In genomic region chr6:7569082-7569481, GRCh38 we compare ENCODE assay signal across 34 cellular contexts. TPM values are rescaled to one million over a fixed set of nuclear protein-coding genes. Genes with fewer than 3 reads are reported as not detected.
"Had no signal": no experiment of that assay in that cellular context is flagged by ENCODE, and none has a peak within 500 bp of the region (broad histone marks: within the 10 kb centered on the region; RNA-seq: fewer than 3 reads in every experiment).

No MANE protein-coding gene starts in this region.

- H3K9me3 ChIP-seq: adrenal gland, breast epithelium, esophagus muscularis mucosa, gastrocnemius medialis, heart left ventricle had no signal

- H3K4me3 ChIP-seq: adrenal gland, breast epithelium, esophagus muscularis mucosa, gastrocnemius medialis, heart left ventricle had no signal

- FAIRE-seq: colon had no signal

- DNase-seq: activated CD4-positive, alpha-beta memory T cell treated with anti-CD3 and anti-CD28 coated beads for 36 hours; activated CD4-positive, alpha-beta T cell treated with anti-CD3 and anti-CD28 coated beads for 36 hours; activated CD4-positive, alpha-beta T cell treated with anti-CD3 and anti-CD28 coated beads, Interleukin-2, amount 10 ng/mL, durations not matched to agents 24 days and 14 days; activated CD4-positive, CD25-positive, alpha-beta regulatory T cell; activated CD4-positive, CD25-positive, alpha-beta regulatory T cell treated with anti-CD3 and anti-CD28 coated beads, Interleukin-2, amount 50 U/mL, for 72 hours; activated CD8-positive, alpha-beta memory T cell treated with anti-CD3 and anti-CD28 coated beads, Interleukin-2, amount 10 ng/mL, durations not matched to agents 7 days and 5 days; activated CD8-positive, alpha-beta memory T cell treated with anti-CD3 and anti-CD28 coated beads, Interleukin-2, amount 50 U/mL, for 4 hours; activated CD8-positive, alpha-beta T cell treated with anti-CD3 and anti-CD28 coated beads, Interleukin-2, amount 10 ng/mL, durations not matched to agents 7 days and 5 days; activated effector memory CD4-positive, alpha-beta T cell treated with anti-CD3 and anti-CD28 coated beads, Interleukin-2, amount 50 U/mL, for 16 hours; activated naive CD4-positive, alpha-beta T cell treated with anti-CD3 and anti-CD28 coated beads for 36 hours; activated naive CD8-positive, alpha-beta T cell treated with anti-CD3 and anti-CD28 coated beads for 36 hours; activated naive CD8-positive, alpha-beta T cell treated with anti-CD3 and anti-CD28 coated beads, Interleukin-2, amount 50 U/mL, for 24 hours; activated T-cell treated with anti-CD3 and anti-CD28 coated beads, Interleukin-2, amount 50 U/mL, for 1 hour; activated T-cell treated with anti-CD3 and anti-CD28 coated beads, Interleukin-2, amount 50 U/mL, for 48 hours; adrenal gland; amygdala; aorta; caudate nucleus; cortex of kidney; dermis blood vessel endothelial cell; effector CD4-positive, alpha-beta T cell; effector memory CD8-positive, alpha-beta T cell; erythroblast; foreskin keratinocyte; gastrocnemius medialis; glutamatergic neuron; heart left ventricle; T-helper 1 cell; T-helper 17 cell; T1000 had no signal

- H3K4me1 ChIP-seq: adrenal gland, breast epithelium, esophagus muscularis mucosa, foreskin keratinocyte, gastrocnemius medialis had no signal

- H3K36me3 ChIP-seq: gastrocnemius medialis had no signal

- ATAC-seq: activated CD4-positive, alpha-beta T cell treated with anti-CD3 and anti-CD28 coated beads for 36 hours; activated CD8-positive, alpha-beta memory T cell treated with anti-CD3 and anti-CD28 coated beads, Interleukin-2, amount 10 ng/mL, durations not matched to agents 7 days and 5 days; activated CD8-positive, alpha-beta T cell treated with anti-CD3 and anti-CD28 coated beads, Interleukin-2, amount 10 ng/mL, durations not matched to agents 7 days and 5 days; activated naive CD8-positive, alpha-beta T cell treated with anti-CD3 and anti-CD28 coated beads, Interleukin-2, amount 50 U/mL, for 24 hours; effector memory CD8-positive, alpha-beta T cell; foreskin keratinocyte; gastrocnemius medialis; heart left ventricle; T-helper 17 cell had no signal

- H3K27me3 ChIP-seq: adrenal gland, breast epithelium, foreskin keratinocyte had no signal

- H3K27ac ChIP-seq: adrenal gland, breast epithelium, esophagus muscularis mucosa, foreskin keratinocyte, gastrocnemius medialis, heart left ventricle had no signal

RNA-seq across cellular contexts. Expression of gene DSP, which starts 27.6 kb away (rescaled TPM):
- total RNA-seq: activated CD4-positive, alpha-beta T cell treated with anti-CD3 and anti-CD28 coated beads, Interleukin-2, amount 10 ng/mL, durations not matched to agents 24 days and 14 days; activated T-helper 1 cell treated with anti-CD3 and anti-CD28 coated beads, Interleukin-12 subunit alpha, Interleukin-12 subunit beta, Interleukin-2, Interleukin-4 antibody, amounts not matched to agents 30 ng/mL and 10 ng/mL and 1 ng/mL, durations not matched to agents 14 hours and 24 hours and 36 hours had no signal
